ENCODE assay signal across 1 cellular context in genomic region chr3:48950051-48950450, GRCh38.
TF ChIP-seq lines count a peak whose summit lies in the region.

No MANE protein-coding gene starts in this region.

TF ChIP-seq in SK-N-SH, 30 proteins besides CTCF, POLR2A, EP300 and RAD21 (continued from another document):
- TF ChIP-seq ZBTB33 (IDR thresholded peaks at IDR 0.05; ENCODE audit: borderline replicate concordance, low read depth) = no peak
